In genomic region chr4:89514811-89515210, GRCh38 we compare ENCODE assay signal across 30 cellular contexts.
"Had no signal": no experiment of that assay in that cellular context is flagged by ENCODE, and none has a peak within 500 bp of the region (broad histone marks: within the 10 kb centered on the region; RNA-seq: fewer than 3 reads in every experiment).

No MANE protein-coding gene starts in this region.

- H3K4me3 ChIP-seq: Peyer's patch, SJSA1 had no signal

- H3K27ac ChIP-seq: Peyer's patch, SJSA1 had no signal

- DNase-seq: activated CD4-positive, alpha-beta memory T cell treated with anti-CD3 and anti-CD28 coated beads, Interleukin-2, amount 10 ng/mL, durations not matched to agents 7 days and 5 days; activated CD4-positive, alpha-beta T cell treated with anti-CD3 and anti-CD28 coated beads for 4 hours; activated CD4-positive, alpha-beta T cell treated with anti-CD3 and anti-CD28 coated beads, Interleukin-2, amount 50 U/mL, for 1 hour; activated CD8-positive, alpha-beta memory T cell treated with anti-CD3 and anti-CD28 coated beads for 24 hours; activated CD8-positive, alpha-beta memory T cell treated with anti-CD3 and anti-CD28 coated beads, Interleukin-2, amount 10 ng/mL, durations not matched to agents 7 days and 5 days; activated CD8-positive, alpha-beta memory T cell treated with anti-CD3 and anti-CD28 coated beads, Interleukin-2, amount 50 U/mL, for 48 hours; activated effector memory CD4-positive, alpha-beta T cell treated with Interleukin-2 at 50 U/mL for 16 hours; activated naive CD4-positive, alpha-beta T cell treated with anti-CD3 and anti-CD28 coated beads, Interleukin-2, amount 10 ng/mL, durations not matched to agents 7 days and 5 days; activated naive CD8-positive, alpha-beta T cell treated with anti-CD3 and anti-CD28 coated beads, Interleukin-2, amount 50 U/mL, for 24 hours; activated T-cell treated with anti-CD3 and anti-CD28 coated beads, Interleukin-2, amount 50 U/mL, for 48 hours; anterior cingulate cortex; caudate nucleus; cerebellar nuclear complex; Karpas-422; NCI-H1105; NCI-H1417 treated with DMSO at 0.1 percent for 48 hours; NCI-H187 treated with DMSO at 0.1 percent for 48 hours; NCI-H226; NCI-H446 treated with DMSO at 0.1 percent for 48 hours; NCI-H526; NCI-H748 treated with DMSO at 0.1 percent for 48 hours; NK-92 treated with Interleukin-12 subunit alpha and Interleukin-12 subunit beta, amount 100 ng/mL, for 24 hours; PC-3; Peyer's patch; RPMI8226; SHP77 treated with DMSO at 0.1 percent for 48 hours; SK-N-SH had no signal

- H3K36me3 ChIP-seq: Peyer's patch, SJSA1 had no signal

- H3K4me1 ChIP-seq: Peyer's patch, SJSA1 had no signal

- H3K9ac ChIP-seq: SK-N-SH had no signal

- H3K4me2 ChIP-seq: SK-N-SH had no signal

- ATAC-seq: activated CD4-positive, CD25-positive, alpha-beta regulatory T cell treated with anti-CD3 and anti-CD28 coated beads, Interleukin-2, amount 50 U/mL, for 24 hours; activated CD8-positive, alpha-beta memory T cell treated with anti-CD3 and anti-CD28 coated beads, Interleukin-2, amount 10 ng/mL, durations not matched to agents 7 days and 5 days; activated naive CD8-positive, alpha-beta T cell treated with anti-CD3 and anti-CD28 coated beads, Interleukin-2, amount 50 U/mL, for 24 hours; PC-3; WTC11 had no signal

- H3K27me3 ChIP-seq: Peyer's patch had no signal

- H3K9me3 ChIP-seq: Peyer's patch, SJSA1, SK-N-SH had no signal
